Comparison of ENCODE assay signal across 8 cellular contexts in the genomic region with DNA sequence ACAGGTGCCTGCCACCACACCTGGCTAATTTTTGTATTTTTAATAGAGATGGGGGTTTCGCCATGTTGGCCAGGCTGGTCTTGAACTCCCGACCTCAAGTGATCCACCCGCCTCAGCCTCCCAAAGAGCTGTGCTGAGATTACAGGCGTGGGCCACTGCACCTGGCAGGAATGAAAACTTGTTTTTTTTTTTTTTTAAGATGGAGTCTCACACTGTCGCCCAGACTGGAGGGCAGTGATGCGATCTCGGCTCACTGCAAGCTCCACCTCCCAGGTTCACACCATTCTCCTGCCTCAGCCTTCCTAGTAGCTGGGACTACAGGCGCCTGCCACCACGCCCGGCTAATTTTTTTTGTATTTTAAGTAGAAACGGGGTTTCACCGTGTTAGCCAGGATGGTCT. TPM values are rescaled to one million over a fixed set of nuclear protein-coding genes. Genes with fewer than 3 reads are reported as not detected.
"Had no signal": no experiment of that assay in that cellular context is flagged by ENCODE, and none has a peak within 500 bp of the region (broad histone marks: within the 10 kb centered on the region; RNA-seq: fewer than 3 reads in every experiment).

No MANE protein-coding gene starts in this region.

RNA-seq across cellular contexts. Expression of a gene that starts 12.7 kb away (rescaled TPM):
- total RNA-seq: activated CD4-positive, alpha-beta memory T cell treated with anti-CD3 and anti-CD28 coated beads for 36 hours; activated CD4-positive, alpha-beta T cell treated with anti-CD3 and anti-CD28 coated beads, Interleukin-2, amount 10 ng/mL, durations not matched to agents 7 days and 5 days; activated naive CD4-positive, alpha-beta T cell treated with anti-CD3 and anti-CD28 coated beads for 36 hours; activated naive CD8-positive, alpha-beta T cell treated with anti-CD3 and anti-CD28 coated beads for 36 hours; activated T-helper 17 cell treated with anti-CD3 and anti-CD28 coated beads, Interleukin-2, amount 50 U/mL, for 72 hours; cardiac muscle cell; PC-3; SJSA1 had no signal
